In genomic region chr10:103238506-103239252, GRCh38 we compare ENCODE assay signal across 9 cellular contexts. TPM values are rescaled to one million over a fixed set of nuclear protein-coding genes. Genes with fewer than 3 reads are reported as not detected.
DNase-seq lines count a peak whose midpoint lies in the region; ATAC-seq, FAIRE-seq and TF ChIP-seq lines count a peak whose summit lies in the region.
"Had no signal": no experiment of that assay in that cellular context is flagged by ENCODE, and none has a peak within 500 bp of the region (broad histone marks: within the 10 kb centered on the region; RNA-seq: fewer than 3 reads in every experiment).

No MANE protein-coding gene starts in this region.

- 78% methylated on average over 11 of the region's 11 CpGs for WGBS in prostate gland

- H3K9me3 Mint-ChIP-seq in progenitor cell of endocrine pancreas (ENCODE audit: low read depth) (no peaks in the 10 kb centered on the region), T-cell (no peaks in the 10 kb centered on the region)

- H3K4me3 ChIP-seq in SJCRH30 (no peak overlapping the region), fibroblast of pulmonary artery (replicated peaks; ENCODE audit: low read depth, low read length) (no peak overlapping the region), prostate gland (no peak overlapping the region)

- no peaks in the 10 kb centered on the region for H3K36me3 Mint-ChIP-seq in progenitor cell of endocrine pancreas (ENCODE audit: insufficient read depth)
- no peaks in the 10 kb centered on the region for H3K36me3 Mint-ChIP-seq in T-cell

- POLR2A ChIA-PET in T-cell (lab: Charles Lee), result interaction anchor here (0.7 to 0.8 kb wide), 2 partner anchors 121 to 1124 kb away, joined by 4 to 6 read pairs; no protein-coding TSS in a partner anchor

- FAIRE-seq in G401.6 (lab: Jason Lieb, UNC), result peak; percentile 85

- no peak overlapping the region for H3K4me3 Mint-ChIP-seq in progenitor cell of endocrine pancreas (ENCODE audit: low read depth)
- no peak overlapping the region for H3K4me3 Mint-ChIP-seq in T-cell

- H3K4me1 Mint-ChIP-seq in progenitor cell of endocrine pancreas (ENCODE audit: low read depth) (peaks cover 23% of the 10 kb centered on the region), T-cell (peaks cover 6 to 7% (median 6%) of the 10 kb centered on the region in 3 donors)

- TF ChIP-seq POLR2A in prostate gland (IDR thresholded peaks at IDR 0.05), result no peak

- CTCF ChIA-PET in T-cell (lab: Charles Lee), result interaction anchor here (0.6 to 1.5 kb wide), 5 partner anchors 9 to 898 kb away, joined by 5 to 6 read pairs (median 5); no protein-coding TSS in a partner anchor

- peak overlapping the region; percentile 58 for H3K27ac Mint-ChIP-seq in progenitor cell of endocrine pancreas
- H3K27ac Mint-ChIP-seq in T-cell, result no peak overlapping the region

- no peaks in the 10 kb centered on the region for H3K4me1 ChIP-seq in SJCRH30
- peaks cover 16% of the 10 kb centered on the region for H3K4me1 ChIP-seq in prostate gland (replicated peaks)

- TF ChIP-seq CTCF in fibroblast of pulmonary artery (IDR thresholded peaks at IDR 0.05; ENCODE audit: low read length, missing control alignments) (peak; percentile 73), progenitor cell of endocrine pancreas (IDR thresholded peaks at IDR 0.05; ENCODE audit: unreplicated experiment) (peak; percentile 13), prostate gland (IDR thresholded peaks at IDR 0.05) (peak in 1 of 4 experiments; percentile 5)

- DNase-seq in SJCRH30, result peak; percentile 39 to 63
- peak; percentile 81 for DNase-seq in fibroblast of pulmonary artery (ENCODE audit: low read depth)
- no peak for DNase-seq in progenitor cell of endocrine pancreas (ENCODE audit: low spot score, unreplicated experiment)
- DNase-seq in activated CD4-positive, alpha-beta T cell treated with anti-CD3 and anti-CD28 coated beads for 48 hours, result no peak
- no peak for DNase-seq in T-cell
- DNase-seq in prostate gland (ENCODE audit: low spot score), result no peak
- DNase-seq: activated T-cell treated with anti-CD3 and anti-CD28 coated beads, Interleukin-2, amount 50 U/mL, for 1 hour had no signal

- no peaks in the 10 kb centered on the region for H3K36me3 ChIP-seq in SJCRH30
- no peaks in the 10 kb centered on the region for H3K36me3 ChIP-seq in prostate gland

- H3K9me3 ChIP-seq in SJCRH30 (replicated peaks), result no peaks in the 10 kb centered on the region
- H3K9me3 ChIP-seq in prostate gland, result no peaks in the 10 kb centered on the region

- intact Hi-C loops in prostate gland (cut with DNase I), result no loop called here

- H3K27ac ChIP-seq in SJCRH30, result no peak overlapping the region
- H3K27ac ChIP-seq in prostate gland, result no peak overlapping the region

- ATAC-seq in GM19452 (IDR thresholded peaks at IDR 0.05; ENCODE audit: unreplicated experiment), result no peak
- ATAC-seq in T-cell (replicated peaks in 1 of 4), result no peak

- H3K27me3 Mint-ChIP-seq in progenitor cell of endocrine pancreas (no peaks in the 10 kb centered on the region), T-cell (no peaks in the 10 kb centered on the region)

- H3K27me3 ChIP-seq in SJCRH30 (no peaks in the 10 kb centered on the region), prostate gland (replicated peaks; ENCODE audit: insufficient read depth) (no peaks in the 10 kb centered on the region)

RNA-seq across cellular contexts. Expression of gene RPEL1, which starts 7.0 kb away (rescaled TPM):
- total RNA-seq in SJCRH30 (2014; rRNA removed; shearing (Covaris generic)), result not detected in 2 replicates
- total RNA-seq in progenitor cell of endocrine pancreas (not detected in 2 replicates), T-cell (not detected), prostate gland (not detected)

RNA-seq across cellular contexts. Expression of gene INA, which starts 38.3 kb away (rescaled TPM):
- total RNA-seq in SJCRH30 (2014; rRNA removed; shearing (Covaris generic)), result not detected in 2 replicates
- 6.2 TPM in 2 replicates for total RNA-seq in progenitor cell of endocrine pancreas
- total RNA-seq in T-cell, result not detected
- total RNA-seq in prostate gland, result 1 to 10 TPM in 1 of 2 donors, under 1 TPM in 1; 0.14 to 2.0 TPM

RNA-seq across cellular contexts. Expression of gene NT5C2, which starts 45.6 kb away (rescaled TPM):
- total RNA-seq in SJCRH30 (2014; rRNA removed; shearing (Covaris generic)), result 77.0 and 78.4 TPM in 2 replicates
- total RNA-seq in progenitor cell of endocrine pancreas (131 and 135 TPM in 2 replicates), T-cell (10 to 100 TPM; 49.7 to 63.5 (median 54.0) TPM), prostate gland (100 to 1,000 TPM in 1 of 2 donors, 10 to 100 TPM in 1; 88.4 to 112 TPM)

Comparison
In these comparisons a context has a peak if more than half of its experiments do, and no peak if none do; other contexts are left out.
1. DNase-seq: peak in SJCRH30 (2 of 2) and fibroblast of pulmonary artery (single experiment); none in progenitor cell of endocrine pancreas (single experiment), activated CD4-positive, alpha-beta T cell treated with anti-CD3 and anti-CD28 coated beads for 48 hours (single experiment), T-cell (0 of 34) and prostate gland (single experiment).